12 cellular contexts compared by ENCODE assay signal in genomic region chr11:46900091-46900746, GRCh38.
"Had no signal": no experiment of that assay in that cellular context is flagged by ENCODE, and none has a peak within 500 bp of the region (broad histone marks: within the 10 kb centered on the region; RNA-seq: fewer than 3 reads in every experiment).

No MANE protein-coding gene starts in this region.

- H3K27me3 ChIP-seq: esophagus muscularis mucosa, thyroid gland, uterus had no signal

- DNase-seq: activated CD4-positive, alpha-beta T cell treated with anti-CD3 and anti-CD28 coated beads for 1 hour; activated CD4-positive, alpha-beta T cell treated with anti-CD3 and anti-CD28 coated beads, Interleukin-2, amount 50 U/mL, for 48 hours; activated naive CD4-positive, alpha-beta T cell treated with Interleukin-2 at 50 U/mL for 16 hours; anterior cingulate cortex; retina; T-cell; T-helper 9 cell; uterus had no signal

- H3K4me3 ChIP-seq: esophagus muscularis mucosa, thyroid gland, uterus had no signal

- ATAC-seq: activated T-helper 17 cell treated with anti-CD3 and anti-CD28 coated beads, Interleukin-2, amount 50 U/mL, for 72 hours; stimulated activated effector memory CD8-positive, alpha-beta T cell treated with anti-CD3 and anti-CD28 coated beads, Interleukin-12 subunit alpha, Interleukin-12 subunit beta, amount 100 ng/mL, for 72 hours; T-cell had no signal

- H3K27ac ChIP-seq: esophagus muscularis mucosa, thyroid gland, uterus had no signal

- H3K4me1 ChIP-seq: uterus had no signal

- H3K36me3 ChIP-seq: thyroid gland, uterus had no signal

- H3K9me3 ChIP-seq: esophagus muscularis mucosa, thyroid gland, uterus had no signal
